In the genomic region with DNA sequence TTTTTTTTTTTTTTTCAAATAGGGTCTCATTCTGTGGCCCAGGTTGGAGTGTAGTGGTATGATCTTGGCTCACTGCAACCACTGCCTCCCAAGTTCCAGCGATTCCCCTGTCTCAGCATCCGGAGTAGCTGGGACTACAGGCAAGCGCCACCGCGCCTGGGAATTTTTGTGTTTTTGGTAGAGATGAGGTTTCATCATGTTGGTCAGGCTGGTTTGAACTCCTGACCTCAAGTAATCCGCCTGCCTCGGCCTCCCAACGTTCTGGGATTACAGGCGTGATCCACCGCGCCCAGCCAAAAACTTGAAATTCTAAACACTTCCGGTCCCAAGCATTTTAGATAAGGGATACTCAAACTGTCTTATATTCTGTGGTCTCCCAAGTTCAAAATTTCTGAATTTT, we compare ENCODE assay signal across 11 cellular contexts.
"Had no signal": no experiment of that assay in that cellular context is flagged by ENCODE, and none has a peak within 500 bp of the region (broad histone marks: within the 10 kb centered on the region; RNA-seq: fewer than 3 reads in every experiment).

No MANE protein-coding gene starts in this region.

- H3K27ac Mint-ChIP-seq: GM23338, HFFc6 had no signal

- H3K9me3 Mint-ChIP-seq: GM23338, H9, HFFc6 had no signal

- H2AFZ ChIP-seq: GM23248, GM23338 had no signal

- H3K9ac ChIP-seq: GM23248 had no signal

- H3K4me3 Mint-ChIP-seq: GM23338, H9, HFFc6 had no signal

- H3K27ac ChIP-seq: GM23248 had no signal

- H3K4me2 ChIP-seq: GM23338 had no signal

- ATAC-seq: GM23338, HCT116 had no signal

- H3K36me3 ChIP-seq: HAP-1 had no signal

- FAIRE-seq: H1, H54 had no signal

- H3K4me1 ChIP-seq: HAP-1 had no signal

- H3K4me3 ChIP-seq: GM23248, GM23338, HAP-1 had no signal

- H3K9me3 ChIP-seq: HAP-1 had no signal

- DNase-seq: GM23248, GOT3, H7, H9, HCEC 1CT, HFFc6 had no signal
